37 cellular contexts compared by ENCODE assay signal in genomic region chr11:4385978-4386740, GRCh38. TPM values are rescaled to one million over a fixed set of nuclear protein-coding genes. Genes with fewer than 3 reads are reported as not detected.
"Had no signal": no experiment of that assay in that cellular context is flagged by ENCODE, and none has a peak within 500 bp of the region (broad histone marks: within the 10 kb centered on the region; RNA-seq: fewer than 3 reads in every experiment).

No MANE protein-coding gene starts in this region.

- H3K27me3 ChIP-seq: brain microvascular endothelial cell, esophagus squamous epithelium had no signal

- H3K9me3 ChIP-seq: esophagus squamous epithelium had no signal

- DNase-seq: activated CD4-positive, alpha-beta memory T cell treated with anti-CD3 and anti-CD28 coated beads for 36 hours; activated CD4-positive, alpha-beta T cell treated with anti-CD3 and anti-CD28 coated beads for 36 hours; activated CD4-positive, alpha-beta T cell treated with anti-CD3 and anti-CD28 coated beads, Interleukin-2, amount 10 ng/mL, durations not matched to agents 24 days and 14 days; activated CD4-positive, CD25-positive, alpha-beta regulatory T cell; activated CD4-positive, CD25-positive, alpha-beta regulatory T cell treated with anti-CD3 and anti-CD28 coated beads, Interleukin-2, amount 50 U/mL, for 72 hours; activated CD8-positive, alpha-beta memory T cell treated with anti-CD3 and anti-CD28 coated beads, Interleukin-2, amount 10 ng/mL, durations not matched to agents 7 days and 5 days; activated CD8-positive, alpha-beta memory T cell treated with anti-CD3 and anti-CD28 coated beads, Interleukin-2, amount 50 U/mL, for 4 hours; activated CD8-positive, alpha-beta T cell treated with anti-CD3 and anti-CD28 coated beads, Interleukin-2, amount 10 ng/mL, durations not matched to agents 7 days and 5 days; activated gamma-delta T cell treated with Interleukin-2 at 50 U/mL for 16 hours; activated naive CD4-positive, alpha-beta T cell treated with anti-CD3 and anti-CD28 coated beads, Interleukin-2, amount 50 U/mL, for 16 hours; activated naive CD4-positive, alpha-beta T cell treated with Interleukin-2 at 50 U/mL for 16 hours; activated T-cell treated with anti-CD3 and anti-CD28 coated beads, Interleukin-2, amount 50 U/mL, for 1 hour; activated T-cell treated with anti-CD3 and anti-CD28 coated beads, Interleukin-2, amount 50 U/mL, for 48 hours; amniotic stem cell; anterior cingulate cortex; brain microvascular endothelial cell; caudate nucleus; cortex of kidney; dermis blood vessel endothelial cell; effector CD4-positive, alpha-beta T cell; effector memory CD8-positive, alpha-beta T cell; esophagus squamous epithelium; head of caudate nucleus; T-helper 2 cell had no signal

- H3K9me3 Mint-ChIP-seq: activated CD4-positive, alpha-beta memory T cell treated with anti-CD3 and anti-CD28 coated beads for 36 hours; activated CD4-positive, alpha-beta T cell treated with anti-CD3 and anti-CD28 coated beads, Interleukin-2, amount 10 ng/mL, durations not matched to agents 24 days and 14 days; activated T-helper 1 cell treated with anti-CD3 and anti-CD28 coated beads, Interleukin-12 subunit alpha, Interleukin-12 subunit beta, Interleukin-2, Interleukin-4 antibody, amounts not matched to agents 30 ng/mL and 10 ng/mL and 1 ng/mL, durations not matched to agents 14 hours and 24 hours and 36 hours; effector memory CD8-positive, alpha-beta T cell had no signal

- H3K4me1 ChIP-seq: esophagus squamous epithelium had no signal

- H3K27ac Mint-ChIP-seq: activated CD4-positive, alpha-beta memory T cell treated with anti-CD3 and anti-CD28 coated beads for 36 hours; activated CD4-positive, alpha-beta T cell treated with anti-CD3 and anti-CD28 coated beads, Interleukin-2, amount 10 ng/mL, durations not matched to agents 24 days and 14 days; activated CD8-positive, alpha-beta memory T cell treated with anti-CD3 and anti-CD28 coated beads, Interleukin-2, amount 10 ng/mL, durations not matched to agents 7 days and 5 days; activated CD8-positive, alpha-beta T cell treated with anti-CD3 and anti-CD28 coated beads, Interleukin-2, amount 10 ng/mL, durations not matched to agents 7 days and 5 days; activated T-helper 1 cell treated with anti-CD3 and anti-CD28 coated beads, Interleukin-12 subunit alpha, Interleukin-12 subunit beta, Interleukin-2, Interleukin-4 antibody, amounts not matched to agents 30 ng/mL and 10 ng/mL and 1 ng/mL, durations not matched to agents 14 hours and 24 hours and 36 hours had no signal

- H3K27ac ChIP-seq: brain microvascular endothelial cell, epithelial cell of prostate, esophagus squamous epithelium had no signal

- H3K27me3 Mint-ChIP-seq: activated CD4-positive, alpha-beta memory T cell treated with anti-CD3 and anti-CD28 coated beads for 36 hours; activated CD4-positive, alpha-beta T cell treated with anti-CD3 and anti-CD28 coated beads for 36 hours; activated CD4-positive, alpha-beta T cell treated with anti-CD3 and anti-CD28 coated beads, Interleukin-2, amount 10 ng/mL, durations not matched to agents 24 days and 14 days; activated CD8-positive, alpha-beta memory T cell treated with anti-CD3 and anti-CD28 coated beads, Interleukin-2, amount 10 ng/mL, durations not matched to agents 7 days and 5 days; activated naive CD8-positive, alpha-beta T cell; effector memory CD8-positive, alpha-beta T cell had no signal

- ATAC-seq: activated CD4-positive, alpha-beta T cell treated with anti-CD3 and anti-CD28 coated beads for 36 hours; activated CD8-positive, alpha-beta memory T cell treated with anti-CD3 and anti-CD28 coated beads, Interleukin-2, amount 10 ng/mL, durations not matched to agents 7 days and 5 days; activated CD8-positive, alpha-beta T cell treated with anti-CD3 and anti-CD28 coated beads, Interleukin-2, amount 10 ng/mL, durations not matched to agents 7 days and 5 days; effector memory CD8-positive, alpha-beta T cell had no signal

- H3K4me3 ChIP-seq: esophagus squamous epithelium had no signal

- H3K4me3 Mint-ChIP-seq: activated CD4-positive, alpha-beta memory T cell treated with anti-CD3 and anti-CD28 coated beads for 36 hours; activated CD4-positive, alpha-beta T cell treated with anti-CD3 and anti-CD28 coated beads for 36 hours; activated CD4-positive, alpha-beta T cell treated with anti-CD3 and anti-CD28 coated beads, Interleukin-2, amount 10 ng/mL, durations not matched to agents 24 days and 14 days; activated CD8-positive, alpha-beta memory T cell treated with anti-CD3 and anti-CD28 coated beads, Interleukin-2, amount 10 ng/mL, durations not matched to agents 7 days and 5 days; activated CD8-positive, alpha-beta T cell treated with anti-CD3 and anti-CD28 coated beads, Interleukin-2, amount 10 ng/mL, durations not matched to agents 7 days and 5 days; activated naive CD8-positive, alpha-beta T cell; activated T-helper 1 cell treated with anti-CD3 and anti-CD28 coated beads, Interleukin-12 subunit alpha, Interleukin-12 subunit beta, Interleukin-2, Interleukin-4 antibody, amounts not matched to agents 30 ng/mL and 10 ng/mL and 1 ng/mL, durations not matched to agents 14 hours and 24 hours and 36 hours; effector memory CD8-positive, alpha-beta T cell had no signal

RNA-seq across cellular contexts. Expression of gene OR52B4, which starts 18.0 kb away (rescaled TPM):
- total RNA-seq: activated CD4-positive, alpha-beta memory T cell treated with anti-CD3 and anti-CD28 coated beads for 36 hours; activated CD4-positive, alpha-beta T cell treated with anti-CD3 and anti-CD28 coated beads for 36 hours; activated CD4-positive, alpha-beta T cell treated with anti-CD3 and anti-CD28 coated beads, Interleukin-2, amount 10 ng/mL, durations not matched to agents 24 days and 14 days; activated CD8-positive, alpha-beta memory T cell treated with anti-CD3 and anti-CD28 coated beads for 36 hours; activated CD8-positive, alpha-beta memory T cell treated with anti-CD3 and anti-CD28 coated beads, Interleukin-2, amount 10 ng/mL, durations not matched to agents 7 days and 5 days; activated CD8-positive, alpha-beta T cell treated with anti-CD3 and anti-CD28 coated beads, Interleukin-2, amount 10 ng/mL, durations not matched to agents 7 days and 5 days; activated T-helper 1 cell treated with anti-CD3 and anti-CD28 coated beads, Interleukin-12 subunit alpha, Interleukin-12 subunit beta, Interleukin-2, Interleukin-4 antibody, amounts not matched to agents 30 ng/mL and 10 ng/mL and 1 ng/mL, durations not matched to agents 14 hours and 24 hours and 36 hours; astrocyte; chondrocyte; dermis blood vessel endothelial cell; endothelial cell of umbilical vein; esophagus squamous epithelium; fibroblast of lung; fibroblast of villous mesenchyme; frontal cortex; T-helper 1 cell treated with Interleukin-12 subunit alpha and Interleukin-12 subunit beta and Interleukin-4 antibody, amounts not matched to agents 30 ng/mL and 1 ng/mL, for 36 hours had no signal
- polyA plus RNA-seq: adipose tissue, endothelial cell of umbilical vein, esophagus, fibroblast of lung had no signal
